Comparison of ENCODE assay signal across 1 cellular context in genomic region chr4:91620952-91621351, GRCh38.
TF ChIP-seq lines count a peak whose summit lies in the region.

No MANE protein-coding gene starts in this region.

TF ChIP-seq in H1, 55 proteins besides CTCF, POLR2A, EP300 and RAD21:
- TF ChIP-seq KDM4A (IDR thresholded peaks at IDR 0.05; ENCODE audit: low read depth, low read length, severe bottlenecking) (no peak), POU5F1 (IDR thresholded peaks at IDR 0.05; ENCODE audit: low read depth, low read length) (no peak), NANOG (IDR thresholded peaks at IDR 0.05; ENCODE audit: insufficient read depth, low read depth, low read length, poor library complexity, severe bottlenecking) (no peak), JUN (IDR thresholded peaks at IDR 0.05; ENCODE audit: low read depth, low read length) (no peak), CREB1 (IDR thresholded peaks at IDR 0.05) (no peak), PHF8 (conservative IDR thresholded peaks at IDR 0.05; ENCODE audit: low read depth, low read length) (no peak)
